Comparison of ENCODE assay signal across 8 cellular contexts in the genomic region with DNA sequence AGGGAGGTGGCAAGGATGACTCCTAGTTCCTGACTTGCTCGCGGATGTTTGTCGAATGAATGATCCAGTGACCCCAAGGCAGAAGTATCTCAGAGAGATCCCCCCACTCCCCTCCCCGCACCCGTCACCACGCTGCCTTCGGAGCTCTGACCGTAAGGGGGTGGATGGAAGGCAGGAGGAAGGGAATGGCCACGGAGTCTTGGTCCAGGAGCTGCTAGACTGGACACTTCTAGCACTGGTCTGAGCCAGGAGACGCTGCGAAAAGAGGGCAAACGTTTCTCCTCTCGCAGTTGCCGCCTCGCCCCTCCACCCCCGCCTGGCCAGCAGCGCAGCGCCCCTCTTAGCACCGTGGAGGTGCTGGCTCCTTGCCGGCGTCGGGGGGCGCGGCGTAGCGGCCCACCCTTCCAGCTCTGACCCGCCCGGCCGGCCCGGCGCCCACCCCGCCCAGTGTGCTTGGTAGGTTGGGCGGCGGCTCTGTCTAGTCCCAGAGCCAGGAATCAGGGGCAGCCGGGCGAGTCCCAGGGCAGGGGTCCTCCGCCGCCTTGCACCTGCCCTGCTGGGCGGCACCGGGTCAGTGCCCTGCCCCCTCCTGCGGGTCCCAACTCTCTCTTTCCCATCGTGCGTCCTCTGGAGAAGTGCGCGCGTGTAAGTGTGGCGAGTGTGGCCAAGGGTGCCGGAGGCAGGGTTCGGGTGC. TPM values are rescaled to one million over a fixed set of nuclear protein-coding genes. Genes with fewer than 3 reads are reported as not detected.
DNase-seq lines count a peak whose midpoint lies in the region; ATAC-seq and TF ChIP-seq lines count a peak whose summit lies in the region.

No MANE protein-coding gene starts in this region.

- peak; percentile 31 for ATAC-seq in omental fat pad (ENCODE audit: low FRiP score)
- ATAC-seq in HG02970 (IDR thresholded peaks at IDR 0.05; ENCODE audit: low FRiP score, unreplicated experiment) = no peak

- H3K27ac ChIP-seq in VCaP = peak overlapping the region; percentile 32; the same call in 1 of the 2 replicates

- peak overlapping the region; percentile 78 for H3K4me3 ChIP-seq in fibroblast of villous mesenchyme (ENCODE audit: low read depth, low read length)

- DNase-seq in activated CD8-positive, alpha-beta memory T cell treated with anti-CD3 and anti-CD28 coated beads, Interleukin-2, amount 50 U/mL, for 4 hours = peak; percentile 28
- no peak for DNase-seq in activated CD8-positive, alpha-beta memory T cell treated with anti-CD3 and anti-CD28 coated beads, Interleukin-2, amount 50 U/mL, for 48 hours
- DNase-seq in fibroblast of villous mesenchyme (ENCODE audit: low read depth) (peak; percentile 24), omental fat pad (ENCODE audit: low spot score) (no peak), NCI-H345 treated with DMSO at 0.1 percent for 48 hours (lab: John Stamatoyannopoulos, UW; ENCODE audit: unreplicated experiment) (no peak), DMS 273 (lab: John Stamatoyannopoulos, UW; ENCODE audit: unreplicated experiment) (no peak)

- TF ChIP-seq CTCF in VCaP (conservative IDR thresholded peaks at IDR 0.05) = no peak
- TF ChIP-seq CTCF in fibroblast of villous mesenchyme (IDR thresholded peaks at IDR 0.05; ENCODE audit: insufficient read depth, low read depth, low read length) = no peak
- TF ChIP-seq CTCF in omental fat pad (IDR thresholded peaks at IDR 0.05) = no peak

RNA-seq across cellular contexts. Expression of a gene that starts 2.4 kb away (rescaled TPM):
- total RNA-seq in fibroblast of villous mesenchyme = 9.9 and 11.3 TPM in 2 replicates
- total RNA-seq in omental fat pad = 10 to 100 TPM; 20.7 to 45.7 (median 27.9) TPM

RNA-seq across cellular contexts. Expression of a gene that starts 10.2 kb away (rescaled TPM):
- total RNA-seq in fibroblast of villous mesenchyme (27.7 and 28.1 TPM in 2 replicates), omental fat pad (10 to 100 TPM; 76.4 to 87.3 (median 83.5) TPM)

RNA-seq across cellular contexts. Expression of a gene that starts 27.6 kb away (rescaled TPM):
- not detected in 2 replicates for total RNA-seq in fibroblast of villous mesenchyme
- under 1 TPM in 1 of 4 donors, not detected in 3; 0.47 TPM for total RNA-seq in omental fat pad

RNA-seq across cellular contexts. Expression of a gene that starts 42.8 kb away (rescaled TPM):
- total RNA-seq in fibroblast of villous mesenchyme = 19.0 and 25.9 TPM in 2 replicates
- 10 to 100 TPM; 26.6 to 55.0 (median 51.3) TPM for total RNA-seq in omental fat pad

RNA-seq across cellular contexts. Expression of a gene that starts 57.5 kb away (rescaled TPM):
- 129 and 178 TPM in 2 replicates for total RNA-seq in fibroblast of villous mesenchyme
- total RNA-seq in omental fat pad = 100 to 1,000 TPM in 2 of 4 donors, 10 to 100 TPM in 2; 31.4 to 279 (median 103) TPM

Comparison
In these comparisons a context has a peak if more than half of its experiments do, and no peak if none do; other contexts are left out.
1. DNase-seq: peak in activated CD8-positive, alpha-beta memory T cell treated with anti-CD3 and anti-CD28 coated beads, Interleukin-2, amount 50 U/mL, for 4 hours (single experiment) and fibroblast of villous mesenchyme (single experiment); none in activated CD8-positive, alpha-beta memory T cell treated with anti-CD3 and anti-CD28 coated beads, Interleukin-2, amount 50 U/mL, for 48 hours (single experiment), omental fat pad (single experiment), NCI-H345 treated with DMSO at 0.1 percent for 48 hours (single experiment) and DMS 273 (single experiment).